1 cellular context compared by ENCODE assay signal in genomic region chr18:54330768-54331548, GRCh38.
TF ChIP-seq lines count a peak whose summit lies in the region.

No MANE protein-coding gene starts in this region.

TF ChIP-seq in SK-N-SH treated with all-trans-retinoic acid at 6 μM for 48 hours, 23 proteins besides CTCF, POLR2A, EP300 and RAD21 (continued from another document):
- TF ChIP-seq, protein P1, sequence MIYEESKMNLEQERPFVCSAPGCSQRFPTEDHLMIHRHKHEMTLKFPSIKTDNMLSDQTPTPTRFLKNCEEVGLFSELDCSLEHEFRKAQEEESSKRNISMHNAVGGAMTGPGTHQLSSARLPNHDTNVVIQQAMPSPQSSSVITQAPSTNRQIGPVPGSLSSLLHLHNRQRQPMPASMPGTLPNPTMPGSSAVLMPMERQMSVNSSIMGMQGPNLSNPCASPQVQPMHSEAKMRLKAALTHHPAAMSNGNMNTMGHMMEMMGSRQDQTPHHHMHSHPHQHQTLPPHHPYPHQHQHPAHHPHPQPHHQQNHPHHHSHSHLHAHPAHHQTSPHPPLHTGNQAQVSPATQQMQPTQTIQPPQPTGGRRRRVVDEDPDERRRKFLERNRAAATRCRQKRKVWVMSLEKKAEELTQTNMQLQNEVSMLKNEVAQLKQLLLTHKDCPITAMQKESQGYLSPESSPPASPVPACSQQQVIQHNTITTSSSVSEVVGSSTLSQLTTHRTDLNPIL (CRISPR knock-in tag; IDR thresholded peaks at IDR 0.05; ENCODE audit: low read depth): no peak
- TF ChIP-seq ARNTL (CRISPR knock-in tag; IDR thresholded peaks at IDR 0.05; ENCODE audit: borderline replicate concordance, low read depth): no peak
- no peak for TF ChIP-seq GLIS3 (CRISPR knock-in tag; IDR thresholded peaks at IDR 0.05)
- TF ChIP-seq ZNF8 (CRISPR knock-in tag; IDR thresholded peaks at IDR 0.05): no peak
